8 cellular contexts compared by ENCODE assay signal in genomic region chr7:50449501-50449880, GRCh38. TPM values are rescaled to one million over a fixed set of nuclear protein-coding genes. Genes with fewer than 3 reads are reported as not detected.
A peak's percentile ranks its signal among the peaks of the same experiment; 100 is the strongest.
DNase-seq lines count a peak whose midpoint lies in the region; ATAC-seq and TF ChIP-seq lines count a peak whose summit lies in the region.

No MANE protein-coding gene starts in this region.

- no peaks in the 10 kb centered on the region for H3K9me3 Mint-ChIP-seq in activated T-helper 2 cell treated with anti-CD3 and anti-CD28 coated beads, Interferon-gamma antibody, Interleukin-2, Interleukin-4, amounts not matched to agents 10 μg/mL and 5 μg/mL and 100 μg/mL, durations not matched to agents 14 hours and 24 hours and 36 hours

- H3K9me3 ChIP-seq in right atrium auricular region = no peaks in the 10 kb centered on the region
- H3K9me3 ChIP-seq in left lung = no peaks in the 10 kb centered on the region
- no peaks in the 10 kb centered on the region for H3K9me3 ChIP-seq in uterus

- H3K27me3 ChIP-seq in right atrium auricular region (no peaks in the 10 kb centered on the region), left lung (no peaks in the 10 kb centered on the region), uterus (no peaks in the 10 kb centered on the region)

- H3K27me3 Mint-ChIP-seq in activated T-helper 2 cell treated with anti-CD3 and anti-CD28 coated beads, Interferon-gamma antibody, Interleukin-2, Interleukin-4, amounts not matched to agents 10 μg/mL and 5 μg/mL and 100 μg/mL, durations not matched to agents 14 hours and 24 hours and 36 hours (ENCODE audit: low read depth) = no peaks in the 10 kb centered on the region

- no peak for TF ChIP-seq POLR2A in uterus (IDR thresholded peaks at IDR 0.05)

- peaks cover 35% of the 10 kb centered on the region for H3K36me3 Mint-ChIP-seq in activated T-helper 2 cell treated with anti-CD3 and anti-CD28 coated beads, Interferon-gamma antibody, Interleukin-2, Interleukin-4, amounts not matched to agents 10 μg/mL and 5 μg/mL and 100 μg/mL, durations not matched to agents 14 hours and 24 hours and 36 hours (ENCODE audit: low read depth)

- H3K27ac ChIP-seq in right atrium auricular region = peak overlapping the region; percentile 72 to 83
- H3K27ac ChIP-seq in left lung = peak overlapping the region in 1 of 2 donors; percentile 77
- H3K27ac ChIP-seq in uterus = peak overlapping the region; percentile 72 to 75

- no peak for DNase-seq in right atrium auricular region (ENCODE audit: low spot score)
- no peak for DNase-seq in left ventricle myocardium superior
- no peak for DNase-seq in activated T-helper 2 cell treated with anti-CD3 and anti-CD28 coated beads, Interferon-gamma antibody, Interleukin-2, Interleukin-4, amounts not matched to agents 10 μg/mL and 5 μg/mL and 100 μg/mL, durations not matched to agents 14 hours and 24 hours and 36 hours (ENCODE audit: low spot score)
- DNase-seq in left lung = no peak
- DNase-seq in uterus = no peak
- DNase-seq in NCI-H1417 (lab: John Stamatoyannopoulos, UW) = no peak
- DNase-seq in glomerular visceral epithelial cell (ENCODE audit: extremely low spot score) = no peak

- peak overlapping the region; percentile 86 for H3K4me3 Mint-ChIP-seq in activated T-helper 2 cell treated with anti-CD3 and anti-CD28 coated beads, Interferon-gamma antibody, Interleukin-2, Interleukin-4, amounts not matched to agents 10 μg/mL and 5 μg/mL and 100 μg/mL, durations not matched to agents 14 hours and 24 hours and 36 hours (ENCODE audit: low read depth)

- intact Hi-C loops in left ventricle myocardium superior (cut with micrococcal nuclease) = no loop called here
- intact Hi-C loops in activated T-helper 2 cell treated with anti-CD3 and anti-CD28 coated beads, Interferon-gamma antibody, Interleukin-2, Interleukin-4, amounts not matched to agents 10 μg/mL and 5 μg/mL and 100 μg/mL, durations not matched to agents 14 hours and 24 hours and 36 hours (cut with micrococcal nuclease) = loop anchor here (1.0 to 5.0 kb wide), 7 partner anchors 52 to 673 kb away; no protein-coding TSS in a partner anchor
- intact Hi-C loops in left lung (cut with DNase I) = no loop called here
- intact Hi-C loops in uterus (cut with DNase I; ENCODE audit: low total_unique reads) = no loop called here

- H3K4me1 Mint-ChIP-seq in activated T-helper 2 cell treated with anti-CD3 and anti-CD28 coated beads, Interferon-gamma antibody, Interleukin-2, Interleukin-4, amounts not matched to agents 10 μg/mL and 5 μg/mL and 100 μg/mL, durations not matched to agents 14 hours and 24 hours and 36 hours (ENCODE audit: low read depth) = peaks cover 43% of the 10 kb centered on the region

- H3K4me1 ChIP-seq in right atrium auricular region (peaks cover 0 to 14% of the 10 kb centered on the region in 2 donors), left lung (peaks cover 0 to 13% of the 10 kb centered on the region in 2 donors), uterus (no peaks in the 10 kb centered on the region)

- no peak for ATAC-seq in left ventricle myocardium superior
- no peak for ATAC-seq in left lung
- no peak for ATAC-seq in GM19467 (IDR thresholded peaks at IDR 0.05; ENCODE audit: unreplicated experiment)

- no peak for TF ChIP-seq CTCF in right atrium auricular region (IDR thresholded peaks at IDR 0.05)
- TF ChIP-seq CTCF in left lung (IDR thresholded peaks at IDR 0.05) = no peak
- TF ChIP-seq CTCF in uterus (IDR thresholded peaks at IDR 0.05) = no peak

- H3K36me3 ChIP-seq in right atrium auricular region = peaks cover 5% of the 10 kb centered on the region
- peaks cover 0 to 21% of the 10 kb centered on the region in 2 donors for H3K36me3 ChIP-seq in left lung
- H3K36me3 ChIP-seq in uterus = no peaks in the 10 kb centered on the region

- peak overlapping the region; percentile 71 for H3K27ac Mint-ChIP-seq in activated T-helper 2 cell treated with anti-CD3 and anti-CD28 coated beads, Interferon-gamma antibody, Interleukin-2, Interleukin-4, amounts not matched to agents 10 μg/mL and 5 μg/mL and 100 μg/mL, durations not matched to agents 14 hours and 24 hours and 36 hours

- H3K4me3 ChIP-seq in right atrium auricular region (peak overlapping the region; percentile 56 to 83), left lung (peak overlapping the region; percentile 70 to 86), uterus (peak overlapping the region; percentile 82 to 93)

RNA-seq across cellular contexts. Expression of gene FIGNL1, which starts 0.7 kb away (rescaled TPM):
- total RNA-seq in right atrium auricular region = 1 to 10 TPM; 4.7 TPM
- 5.2 TPM for total RNA-seq in left ventricle myocardium superior
- total RNA-seq in activated T-helper 2 cell treated with anti-CD3 and anti-CD28 coated beads, Interferon-gamma antibody, Interleukin-2, Interleukin-4, amounts not matched to agents 10 μg/mL and 5 μg/mL and 100 μg/mL, durations not matched to agents 14 hours and 24 hours and 36 hours = 40.0 and 42.5 TPM in 2 replicates
- 10 to 100 TPM; 12.0 to 13.5 TPM for total RNA-seq in left lung
- 10 to 100 TPM; 14.2 to 48.2 (median 16.4) TPM for total RNA-seq in uterus
